Comparison of ENCODE assay signal across 8 cellular contexts in genomic region chr5:68272289-68272688, GRCh38. TPM values are rescaled to one million over a fixed set of nuclear protein-coding genes. Genes with fewer than 3 reads are reported as not detected.
DNase-seq lines count a peak whose midpoint lies in the region; ATAC-seq and TF ChIP-seq lines count a peak whose summit lies in the region.

No MANE protein-coding gene starts in this region.

- TF ChIP-seq CTCF in left ventricle myocardium inferior (IDR thresholded peaks at IDR 0.05; ENCODE audit: borderline replicate concordance) (peak; percentile 55), foreskin keratinocyte (conservative IDR thresholded peaks at IDR 0.05) (peak; percentile 63), vagina (IDR thresholded peaks at IDR 0.05) (peak in 1 of 3 experiments; percentile 43)

- intact Hi-C loops in left ventricle myocardium inferior (cut with micrococcal nuclease) (no loop called here), right cardiac atrium (cut with DNase I) (no loop called here), vagina (cut with DNase I) (no loop called here)

- H3K4me3 ChIP-seq in left ventricle myocardium inferior (no peak overlapping the region), right cardiac atrium (ENCODE audit: low read length) (no peak overlapping the region), SK-N-MC (no peak overlapping the region), vagina (no peak overlapping the region)

- no peak overlapping the region for H3K9ac ChIP-seq in SK-N-MC (ENCODE audit: insufficient read length)

- H3K9me3 ChIP-seq in left ventricle myocardium inferior (replicated peaks) (no peaks in the 10 kb centered on the region), right cardiac atrium (ENCODE audit: control insufficient read depth, low read length) (no peaks in the 10 kb centered on the region), SK-N-MC (ENCODE audit: low read depth, low read length) (no peaks in the 10 kb centered on the region), vagina (no peaks in the 10 kb centered on the region)

- H3K27me3 ChIP-seq in left ventricle myocardium inferior (ENCODE audit: low read depth) (no peaks in the 10 kb centered on the region), right cardiac atrium (ENCODE audit: control insufficient read depth, insufficient read depth) (no peaks in the 10 kb centered on the region), foreskin keratinocyte (no peaks in the 10 kb centered on the region), vagina (no peaks in the 10 kb centered on the region)

- ATAC-seq in right cardiac atrium (no peak), foreskin keratinocyte (no peak), GM21737 (IDR thresholded peaks at IDR 0.05; ENCODE audit: unreplicated experiment) (no peak), GM21423 (IDR thresholded peaks at IDR 0.05; ENCODE audit: unreplicated experiment) (no peak)

- no peak for DNase-seq in left ventricle myocardium inferior
- DNase-seq in right cardiac atrium, result no peak
- DNase-seq in SK-N-MC (ENCODE audit: low read depth, low spot score), result no peak
- no peak for DNase-seq in foreskin keratinocyte
- no peak for DNase-seq in vagina (ENCODE audit: extremely low spot score in 2 of 2)
- DNase-seq in NCI-H82 treated with DMSO at 0.1 percent for 48 hours (lab: John Stamatoyannopoulos, UW; ENCODE audit: unreplicated experiment), result no peak

- peak overlapping the region; percentile 91 for H3K27ac ChIP-seq in left ventricle myocardium inferior (replicated peaks)
- H3K27ac ChIP-seq in right cardiac atrium (ENCODE audit: low read length), result no peak overlapping the region
- peak overlapping the region; percentile 66; the same call in 1 of the 2 replicates for H3K27ac ChIP-seq in SK-N-MC
- no peak overlapping the region for H3K27ac ChIP-seq in foreskin keratinocyte
- peak overlapping the region; percentile 8 for H3K27ac ChIP-seq in vagina

- H3K4me1 ChIP-seq in left ventricle myocardium inferior, result peaks cover 100% of the 10 kb centered on the region
- peaks cover 13% of the 10 kb centered on the region for H3K4me1 ChIP-seq in right cardiac atrium (ENCODE audit: control insufficient read depth, insufficient read depth, low read length)
- H3K4me1 ChIP-seq in foreskin keratinocyte, result peaks cover 37% of the 10 kb centered on the region
- peaks cover 71% of the 10 kb centered on the region for H3K4me1 ChIP-seq in vagina

- no peak for TF ChIP-seq POLR2A in vagina (IDR thresholded peaks at IDR 0.05)

- H3K36me3 ChIP-seq in left ventricle myocardium inferior (peaks cover 34% of the 10 kb centered on the region), SK-N-MC (ENCODE audit: insufficient read depth, low read length) (peaks cover 36% of the 10 kb centered on the region), vagina (peaks cover 0 to 22% of the 10 kb centered on the region in 2 donors)

- 49% methylated on average over 2 of the region's 2 CpGs for WGBS in right cardiac atrium

RNA-seq across cellular contexts. Expression of gene PIK3R1, which starts 56.7 kb away (rescaled TPM):
- 132 TPM for total RNA-seq in left ventricle myocardium inferior
- 100 to 1,000 TPM in 3 of 4 donors, 10 to 100 TPM in 1; 64.9 to 170 (median 116) TPM for total RNA-seq in right cardiac atrium
- 29.7 TPM for polyA plus RNA-seq in right cardiac atrium
- 13.9 and 15.6 TPM in 2 replicates for total RNA-seq in foreskin keratinocyte
- 1.7 and 2.2 TPM in 2 replicates for polyA plus RNA-seq in foreskin keratinocyte
- 134 TPM for total RNA-seq in vagina

Comparison
In these comparisons a context has a peak if more than half of its experiments do, and no peak if none do; other contexts are left out.
1. H3K27ac ChIP-seq: peak in left ventricle myocardium inferior (single experiment), SK-N-MC (single experiment) and vagina (single experiment); none in right cardiac atrium (single experiment) and foreskin keratinocyte (single experiment).